12 cellular contexts compared by ENCODE assay signal in the genomic region with DNA sequence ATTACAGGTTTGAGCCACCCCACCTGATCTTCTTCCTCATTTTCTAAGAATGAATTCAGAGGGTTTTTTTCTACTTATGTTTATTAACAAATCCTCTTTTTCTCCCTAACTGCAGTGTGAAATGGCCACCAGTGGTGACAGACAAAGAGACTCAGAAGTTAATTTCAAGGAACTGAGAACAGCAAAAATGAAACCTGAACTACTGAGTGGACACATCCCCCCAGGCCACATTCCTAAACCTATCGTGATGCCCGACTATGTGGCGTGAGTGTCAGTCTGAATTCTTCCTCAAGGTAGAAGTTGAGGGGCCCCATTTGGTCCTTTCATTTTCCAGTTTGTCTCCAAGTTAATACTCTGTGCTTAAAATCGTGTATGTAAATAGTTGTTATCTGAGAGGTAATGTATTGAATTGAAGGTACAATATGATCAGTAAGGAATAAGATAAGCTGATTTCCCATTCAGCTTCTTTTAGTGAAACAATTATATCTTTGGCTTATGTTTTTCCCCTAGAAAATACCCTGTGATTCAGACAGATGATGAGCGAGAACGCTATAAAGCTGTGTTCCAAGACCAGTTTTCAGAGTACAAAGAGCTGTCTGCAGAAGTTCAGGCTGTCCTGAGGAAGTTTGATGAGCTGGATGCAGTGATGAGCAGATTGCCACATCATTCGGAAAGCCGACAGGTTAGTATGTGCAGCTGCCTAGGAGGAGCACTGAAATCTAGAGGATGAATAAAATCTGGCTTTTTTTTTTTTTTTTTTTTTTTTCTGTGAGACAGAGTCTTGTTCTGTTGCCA. TPM values are rescaled to one million over a fixed set of nuclear protein-coding genes. Genes with fewer than 3 reads are reported as not detected.
A peak's percentile ranks its signal among the peaks of the same experiment; 100 is the strongest.
DNase-seq lines count a peak whose midpoint lies in the region; ATAC-seq, FAIRE-seq and TF ChIP-seq lines count a peak whose summit lies in the region.
"Had no signal": no experiment of that assay in that cellular context is flagged by ENCODE, and none has a peak within 500 bp of the region (broad histone marks: within the 10 kb centered on the region; RNA-seq: fewer than 3 reads in every experiment).

No MANE protein-coding gene starts in this region.

- peak overlapping the region; percentile 39 for H3K27ac Mint-ChIP-seq in Caco-2 (ENCODE audit: unreplicated experiment)
- H3K27ac Mint-ChIP-seq in GM23338: peak overlapping the region; percentile 20; the same call in 1 of the 2 replicates
- H3K27ac Mint-ChIP-seq: activated T-helper 2 cell treated with anti-CD3 and anti-CD28 coated beads, Interferon-gamma antibody, Interleukin-2, Interleukin-4, amounts not matched to agents 10 μg/mL and 5 μg/mL and 100 μg/mL, durations not matched to agents 14 hours and 24 hours and 36 hours had no signal

- FAIRE-seq in pancreas (lab: Jason Lieb, UNC): no peak

- ATAC-seq in GM19023 (IDR thresholded peaks at IDR 0.05; ENCODE audit: unreplicated experiment) (peak; percentile 60), GM23338 (no peak), HG03520 (IDR thresholded peaks at IDR 0.05; ENCODE audit: unreplicated experiment) (peak; percentile 69), pancreas (no peak), right lobe of liver (no peak)

- H4K20me1 ChIP-seq in GM23338 (replicated peaks; ENCODE audit: insufficient read depth): no peaks in the 10 kb centered on the region; the same call in 1 of the 2 replicates

- H3K27ac ChIP-seq in GM23338 (ENCODE audit: low read depth) (no peak overlapping the region), pancreas (no peak overlapping the region), right lobe of liver (no peak overlapping the region)
- H3K27ac ChIP-seq: breast epithelium, WERI-Rb-1 had no signal

- H2AFZ ChIP-seq in GM23338: no peak overlapping the region

- H3K4me3 Mint-ChIP-seq in Caco-2 (ENCODE audit: unreplicated experiment) (no peak overlapping the region), GM23338 (no peak overlapping the region)

- H3K4me1 ChIP-seq in Caco-2 (peaks cover under 1% of the 10 kb centered on the region; the same call in 1 of the 2 replicates), GM23338 (ENCODE audit: insufficient read depth) (no peaks in the 10 kb centered on the region), pancreas (peaks cover 0 to under 1% (median 0%) of the 10 kb centered on the region in 3 donors), right lobe of liver (peaks cover 0 to 5% (median 0%) of the 10 kb centered on the region in 4 donors)
- H3K4me1 ChIP-seq: breast epithelium had no signal

- no peaks in the 10 kb centered on the region for H3K27me3 ChIP-seq in Caco-2 (replicated peaks; ENCODE audit: control insufficient read depth, insufficient read depth, low read length)
- H3K27me3 ChIP-seq in GM23338 (ENCODE audit: insufficient read depth): no peaks in the 10 kb centered on the region
- no peaks in the 10 kb centered on the region for H3K27me3 ChIP-seq in pancreas
- no peaks in the 10 kb centered on the region for H3K27me3 ChIP-seq in right lobe of liver
- H3K27me3 ChIP-seq: breast epithelium had no signal

- H3K36me3 ChIP-seq in Caco-2 (ENCODE audit: control insufficient read depth, insufficient read depth, low read length): peaks cover 3% of the 10 kb centered on the region
- 0 out of 2 replicates have a peak, but pooled peaks cover 8% of the 10 kb centered on the region for H3K36me3 ChIP-seq in GM23338 (ENCODE audit: insufficient read depth)
- peaks cover 0 to 18% (median 0%) of the 10 kb centered on the region in 3 donors for H3K36me3 ChIP-seq in pancreas
- peaks cover 0 to 21% (median 8%) of the 10 kb centered on the region in 4 donors for H3K36me3 ChIP-seq in right lobe of liver
- H3K36me3 ChIP-seq: breast epithelium had no signal

- H3K36me3 Mint-ChIP-seq in Caco-2 (ENCODE audit: insufficient read depth, unreplicated experiment) (peaks cover 69% of the 10 kb centered on the region), GM23338 (ENCODE audit: low read depth) (peaks cover 40% of the 10 kb centered on the region)

- H3K27me3 Mint-ChIP-seq in Caco-2 (ENCODE audit: insufficient read depth, unreplicated experiment) (no peaks in the 10 kb centered on the region), GM23338 (ENCODE audit: insufficient read depth, low read depth, poor library complexity) (peaks cover 2% of the 10 kb centered on the region)

- BruUV-seq in Caco-2 (replicated peaks; lab: Mats Ljungman, UMichigan): no TSS peak

- intact Hi-C loops in Caco-2 (cut with micrococcal nuclease; ENCODE audit: unreplicated experiment): loop anchor here (2.0 kb wide), 1 partner anchor 16 kb away; no protein-coding TSS in a partner anchor
- intact Hi-C loops in pancreas (cut with DNase I): no loop called here
- intact Hi-C loops in right lobe of liver (cut with DNase I): no loop called here

- no peak overlapping the region for H3K4me2 ChIP-seq in GM23338

- H3K9me2 ChIP-seq in GM23338 (ENCODE audit: insufficient read depth): no peaks in the 10 kb centered on the region

- no peak for DNase-seq in Caco-2
- no peak for DNase-seq in GM23338 (ENCODE audit: low spot score)
- no peak for DNase-seq in NCI-H69 (lab: John Stamatoyannopoulos, UW)
- DNase-seq in pancreas: no peak
- DNase-seq in right lobe of liver: no peak
- DNase-seq in NCI-H446 (lab: John Stamatoyannopoulos, UW): no peak
- DNase-seq: mesenchymal stem cell, WERI-Rb-1 had no signal

- POLR2A ChIA-PET in Caco-2 (lab: Charles Lee): interaction anchor here (0.5 kb wide), 1 partner anchor 69 kb away, joined by 5 read pairs; no protein-coding TSS in a partner anchor

- no peaks in the 10 kb centered on the region for H3K4me1 Mint-ChIP-seq in Caco-2 (ENCODE audit: low read depth, unreplicated experiment)
- no peaks in the 10 kb centered on the region for H3K4me1 Mint-ChIP-seq in GM23338

- CTCF ChIA-PET in Caco-2 (lab: Charles Lee): interaction anchor here (0.6 to 1.1 kb wide), 2 partner anchors 339 to 409 kb away, joined by 3 to 4 read pairs; a partner anchor contains a TSS

- H3K9me3 Mint-ChIP-seq in Caco-2 (ENCODE audit: unreplicated experiment): no peaks in the 10 kb centered on the region
- H3K9me3 Mint-ChIP-seq in GM23338: no peaks in the 10 kb centered on the region
- H3K9me3 Mint-ChIP-seq: activated T-helper 2 cell treated with anti-CD3 and anti-CD28 coated beads, Interferon-gamma antibody, Interleukin-2, Interleukin-4, amounts not matched to agents 10 μg/mL and 5 μg/mL and 100 μg/mL, durations not matched to agents 14 hours and 24 hours and 36 hours had no signal

- H3K4me3 ChIP-seq in Caco-2 (ENCODE audit: low read depth, low read length): no peak overlapping the region
- no peak overlapping the region for H3K4me3 ChIP-seq in GM23338
- H3K4me3 ChIP-seq in pancreas: no peak overlapping the region
- H3K4me3 ChIP-seq in right lobe of liver: no peak overlapping the region
- H3K4me3 ChIP-seq: breast epithelium had no signal

- no peaks in the 10 kb centered on the region for H3K79me2 ChIP-seq in GM23338 (replicated peaks; ENCODE audit: insufficient read depth)

- WGBS in pancreas, 2 donors: 85 to 86% methylated on average over 8 of the region's 8 CpGs
- WGBS in right lobe of liver (ENCODE audit: insufficient coverage, low coverage, low lambda C conversion rate, missing lambda C conversion rate): 71% methylated on average over 8 of the region's 8 CpGs

- no peak for TF ChIP-seq CTCF in Caco-2 (IDR thresholded peaks at IDR 0.05; ENCODE audit: insufficient read depth in 1 of 2, low read depth in 1 of 2, low read length in 1 of 2, severe bottlenecking in 1 of 2, unreplicated experiment in 1 of 2)
- TF ChIP-seq CTCF in GM23338 (conservative IDR thresholded peaks at IDR 0.05; ENCODE audit: low read depth in 2 of 2): no peak
- no peak for TF ChIP-seq CTCF in pancreas (IDR thresholded peaks at IDR 0.05)
- no peak for TF ChIP-seq CTCF in right lobe of liver (IDR thresholded peaks at IDR 0.05)

- TF ChIP-seq POLR2A in right lobe of liver (IDR thresholded peaks at IDR 0.05): no peak

- H3K9me3 ChIP-seq in Caco-2 (no peaks in the 10 kb centered on the region), pancreas (no peaks in the 10 kb centered on the region), right lobe of liver (no peaks in the 10 kb centered on the region)
- H3K9me3 ChIP-seq: breast epithelium had no signal

- no peaks in the 10 kb centered on the region for H3F3A ChIP-seq in GM23338 (replicated peaks; ENCODE audit: low read depth)

TF ChIP-seq in GM23338, 12 proteins besides CTCF, POLR2A, EP300 and RAD21 (continues in another document):
- TF ChIP-seq, protein P1, sequence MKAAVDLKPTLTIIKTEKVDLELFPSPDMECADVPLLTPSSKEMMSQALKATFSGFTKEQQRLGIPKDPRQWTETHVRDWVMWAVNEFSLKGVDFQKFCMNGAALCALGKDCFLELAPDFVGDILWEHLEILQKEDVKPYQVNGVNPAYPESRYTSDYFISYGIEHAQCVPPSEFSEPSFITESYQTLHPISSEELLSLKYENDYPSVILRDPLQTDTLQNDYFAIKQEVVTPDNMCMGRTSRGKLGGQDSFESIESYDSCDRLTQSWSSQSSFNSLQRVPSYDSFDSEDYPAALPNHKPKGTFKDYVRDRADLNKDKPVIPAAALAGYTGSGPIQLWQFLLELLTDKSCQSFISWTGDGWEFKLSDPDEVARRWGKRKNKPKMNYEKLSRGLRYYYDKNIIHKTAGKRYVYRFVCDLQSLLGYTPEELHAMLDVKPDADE (IDR thresholded peaks at IDR 0.05): no peak
- no peak for TF ChIP-seq ZNF331 (CRISPR knock-in tag; IDR thresholded peaks at IDR 0.05; ENCODE audit: low read depth)
- no peak for TF ChIP-seq JUNB (IDR thresholded peaks at IDR 0.05; ENCODE audit: unreplicated experiment)
- no peak for TF ChIP-seq ZNF114 (CRISPR knock-in tag; IDR thresholded peaks at IDR 0.05)
- no peak for TF ChIP-seq CREB1 (CRISPR knock-in tag; IDR thresholded peaks at IDR 0.05; ENCODE audit: low read depth)

RNA-seq across cellular contexts. Expression of a gene that starts 17.7 kb away (rescaled TPM):
- total RNA-seq in Caco-2 (2022) (47.2 and 50.3 TPM in 2 replicates), pancreas (10 to 100 TPM; 15.5 to 34.7 (median 21.0) TPM), right lobe of liver (10 to 100 TPM; 21.6 to 37.1 (median 26.1) TPM)
- 24.1 and 24.8 TPM in 2 replicates for total RNA-seq in GM23338 (2014; rRNA removed; shearing (Covaris generic))
- polyA plus RNA-seq in GM23338 (2016; fragmentation: Nextera tagmentation; extraction: Ambion mirVana) (9.0 and 10.0 TPM in 2 replicates), pancreas (1 to 10 TPM; 4.0 to 5.6 TPM)

RNA-seq across cellular contexts. Expression of a gene that starts 60.0 kb away (rescaled TPM):
- 174 and 184 TPM in 2 replicates for total RNA-seq in Caco-2 (2022)
- total RNA-seq in GM23338 (2014; rRNA removed; shearing (Covaris generic)): 61.6 and 79.7 TPM in 2 replicates
- polyA plus RNA-seq in GM23338 (2016; fragmentation: Nextera tagmentation; extraction: Ambion mirVana): 10.9 and 14.3 TPM in 2 replicates
- total RNA-seq in pancreas: 100 to 1,000 TPM in 1 of 6 donors, 10 to 100 TPM in 5; 38.5 to 107 (median 44.7) TPM
- polyA plus RNA-seq in pancreas: 10 to 100 TPM; 10.9 to 12.9 TPM
- 10 to 100 TPM; 28.5 to 73.9 (median 50.8) TPM for total RNA-seq in right lobe of liver

Comparison
In these comparisons a context has a peak if more than half of its experiments do, and no peak if none do; other contexts are left out.
1. ATAC-seq: peak in GM19023 (single experiment) and HG03520 (single experiment); none in GM23338 (single experiment), pancreas (0 of 4) and right lobe of liver (0 of 4).